In genomic region chr4:129641179-129641578, GRCh38 we compare ENCODE assay signal across 8 cellular contexts.
A peak's percentile ranks its signal among the peaks of the same experiment; 100 is the strongest.
DNase-seq lines count a peak whose midpoint lies in the region; ATAC-seq, FAIRE-seq and TF ChIP-seq lines count a peak whose summit lies in the region.

No MANE protein-coding gene starts in this region.

- no peak overlapping the region for H3K4me3 Mint-ChIP-seq in activated CD8-positive, alpha-beta T cell treated with anti-CD3 and anti-CD28 coated beads for 36 hours

- H3K4me1 Mint-ChIP-seq in activated CD8-positive, alpha-beta T cell treated with anti-CD3 and anti-CD28 coated beads for 36 hours (ENCODE audit: low read depth) = no peaks in the 10 kb centered on the region

- H3K36me3 ChIP-seq in pancreas = no peaks in the 10 kb centered on the region

- no peaks in the 10 kb centered on the region for H3K9me3 ChIP-seq in pancreas

- peaks cover 2% of the 10 kb centered on the region for H3K9me3 Mint-ChIP-seq in activated CD8-positive, alpha-beta T cell treated with anti-CD3 and anti-CD28 coated beads for 36 hours

- H3K4me3 ChIP-seq in AG09309 (ENCODE audit: control insufficient read depth, low read depth, low read length) = no peak overlapping the region
- H3K4me3 ChIP-seq in fibroblast of the aortic adventitia (ENCODE audit: low read depth, low read length) = no peak overlapping the region
- H3K4me3 ChIP-seq in pancreas = no peak overlapping the region

- TF ChIP-seq CTCF in AG09309 (IDR thresholded peaks at IDR 0.05; ENCODE audit: control insufficient read depth, insufficient read depth, low read depth, low read length, missing control alignments) (peak; percentile 47), fibroblast of the aortic adventitia (IDR thresholded peaks at IDR 0.05; ENCODE audit: insufficient read depth, low read length) (peak; percentile 74), pancreas (IDR thresholded peaks at IDR 0.05) (peak; percentile 61 to 87 (median 72))
- peak; percentile 69 for TF ChIP-seq CTCF in activated CD8-positive, alpha-beta T cell treated with anti-CD3 and anti-CD28 coated beads for 36 hours (IDR thresholded peaks at IDR 0.05)

- DNase-seq in AG09309 (ENCODE audit: low read depth) (no peak), GM12892 (ENCODE audit: insufficient read length) (no peak), NCI-H460 (ENCODE audit: extremely low read depth, low read depth) (peak; percentile 39), fibroblast of the aortic adventitia (ENCODE audit: low read depth) (peak; percentile 69), pancreas (peak in 5 of 6 donors; percentile 14 to 71 (median 46)), mesenteric fat pad (ENCODE audit: low spot score) (no peak)
- DNase-seq in activated CD8-positive, alpha-beta T cell treated with anti-CD3 and anti-CD28 coated beads for 36 hours = peak; percentile 64

- TF ChIP-seq POLR2A in GM12892 (IDR thresholded peaks at IDR 0.05; ENCODE audit: low read depth, low read length) = no peak

- no peak overlapping the region for H3K27ac Mint-ChIP-seq in activated CD8-positive, alpha-beta T cell treated with anti-CD3 and anti-CD28 coated beads for 36 hours

- no peaks in the 10 kb centered on the region for H3K36me3 Mint-ChIP-seq in activated CD8-positive, alpha-beta T cell treated with anti-CD3 and anti-CD28 coated beads for 36 hours (ENCODE audit: low read depth)

- H3K27me3 ChIP-seq in pancreas = no peaks in the 10 kb centered on the region

- intact Hi-C loops in activated CD8-positive, alpha-beta T cell treated with anti-CD3 and anti-CD28 coated beads for 36 hours (cut with micrococcal nuclease) = loop anchor here (2.0 kb wide), 1 partner anchor 278 kb away; no protein-coding TSS in a partner anchor
- intact Hi-C loops in pancreas (cut with DNase I) = loop anchor here in 2 of 3 donors (10.0 kb wide), 2 partner anchors 276 to 286 kb away; no protein-coding TSS in a partner anchor

- H3K27ac ChIP-seq in pancreas = no peak overlapping the region

- CTCF ChIA-PET in activated CD8-positive, alpha-beta T cell treated with anti-CD3 and anti-CD28 coated beads for 36 hours (lab: Charles Lee) = interaction anchor here (0.7 to 2.3 kb wide), 15 partner anchors 9 to 299 kb away, joined by 3 to 39 read pairs (median 4); no protein-coding TSS in a partner anchor

- ATAC-seq in HG02970 (IDR thresholded peaks at IDR 0.05; ENCODE audit: low FRiP score, unreplicated experiment) (peak; percentile 74), pancreas (peak in 3 of 4 donors; percentile 73 to 85 (median 84))
- no peak for ATAC-seq in activated CD8-positive, alpha-beta T cell treated with anti-CD3 and anti-CD28 coated beads for 36 hours

- peak; percentile 73 for FAIRE-seq in GM12892 (lab: Jason Lieb, UNC)
- FAIRE-seq in pancreas (lab: Jason Lieb, UNC) = peak; percentile 23

- WGBS in pancreas, 2 donors = 22 to 24% methylated on average over 5 of the region's 5 CpGs

- H3K27me3 Mint-ChIP-seq in activated CD8-positive, alpha-beta T cell treated with anti-CD3 and anti-CD28 coated beads for 36 hours = no peaks in the 10 kb centered on the region

- POLR2A ChIA-PET in activated CD8-positive, alpha-beta T cell treated with anti-CD3 and anti-CD28 coated beads for 36 hours (lab: Charles Lee) = no interaction called here

- H3K4me1 ChIP-seq in pancreas = no peaks in the 10 kb centered on the region

Comparison
In these comparisons a context has a peak if more than half of its experiments do, and no peak if none do; other contexts are left out.
1. DNase-seq: peak in NCI-H460 (single experiment), activated CD8-positive, alpha-beta T cell treated with anti-CD3 and anti-CD28 coated beads for 36 hours (single experiment), fibroblast of the aortic adventitia (single experiment) and pancreas (5 of 6); none in AG09309 (single experiment), GM12892 (single experiment) and mesenteric fat pad (single experiment).
2. Peak in every context shown above with its lines, with median percentiles within 50 percentile points of each other: CTCF ChIP-seq.